ENCODE assay signal across 8 cellular contexts in the genomic region with DNA sequence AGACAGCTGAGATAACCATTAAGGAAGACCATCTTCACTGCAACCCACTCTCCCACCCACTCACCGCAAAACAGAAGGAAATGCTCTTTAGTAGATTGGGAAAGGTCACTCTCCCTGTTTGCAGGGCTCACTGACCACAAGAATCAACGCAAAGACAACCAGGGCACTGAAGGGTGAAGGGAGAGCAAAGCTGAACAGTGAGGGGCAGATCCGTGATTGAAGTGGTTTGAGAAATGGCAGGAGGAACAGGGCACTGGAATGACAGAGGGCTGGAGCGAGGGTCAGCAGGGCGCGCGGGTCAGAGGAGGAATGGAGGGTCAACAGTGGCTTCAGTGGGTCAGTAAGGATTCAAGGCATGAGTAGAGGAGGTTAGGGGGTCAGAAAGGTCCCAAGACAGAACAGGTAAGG. TPM values are rescaled to one million over a fixed set of nuclear protein-coding genes. Genes with fewer than 3 reads are reported as not detected.
DNase-seq lines count a peak whose midpoint lies in the region; ATAC-seq and TF ChIP-seq lines count a peak whose summit lies in the region.

No MANE protein-coding gene starts in this region.

- TF ChIP-seq POLR2A in suprapubic skin (IDR thresholded peaks at IDR 0.05), result no peak

- no peak for TF ChIP-seq CTCF in suprapubic skin (IDR thresholded peaks at IDR 0.05)

- H3K4me1 ChIP-seq in suprapubic skin, result peaks cover 59% of the 10 kb centered on the region

- peak; percentile 4 for ATAC-seq in GM18907 (IDR thresholded peaks at IDR 0.05; ENCODE audit: unreplicated experiment)
- peak; percentile 3 for ATAC-seq in HG03442 (IDR thresholded peaks at IDR 0.05; ENCODE audit: unreplicated experiment)
- peak; percentile 6 for ATAC-seq in left colon

- 0% methylated on average over 7 of the region's 7 CpGs for WGBS in suprapubic skin

- H3K27me3 ChIP-seq in suprapubic skin, result no peaks in the 10 kb centered on the region

- H3K27ac ChIP-seq in angular gyrus (ENCODE audit: low read depth, low read length) (peak overlapping the region; percentile 94), suprapubic skin (peak overlapping the region; percentile 92)

- DNase-seq in left colon, result no peak
- DNase-seq in suprapubic skin (ENCODE audit: low spot score in 2 of 2), result no peak
- no peak for DNase-seq in GM03348 (ENCODE audit: low spot score)
- no peak for DNase-seq in HPDE6-E6E7 (ENCODE audit: extremely low spot score)
- DNase-seq in COR-L47 (lab: John Stamatoyannopoulos, UW), result no peak

- peak overlapping the region; percentile 95 for H3K4me3 ChIP-seq in suprapubic skin

- intact Hi-C loops in left colon (cut with DNase I, micrococcal nuclease), result no loop called here

- no peak for TF ChIP-seq EP300 in suprapubic skin (IDR thresholded peaks at IDR 0.05)

- H3K9me3 ChIP-seq in suprapubic skin, result no peaks in the 10 kb centered on the region

- H3K36me3 ChIP-seq in suprapubic skin, result no peaks in the 10 kb centered on the region

RNA-seq across cellular contexts. Expression of a gene that starts 0.5 kb away (rescaled TPM):
- total RNA-seq in left colon, result 10 to 100 TPM; 21.2 TPM
- total RNA-seq in suprapubic skin, result 10 to 100 TPM; 14.1 to 38.2 (median 24.7) TPM

RNA-seq across cellular contexts. Expression of a gene that starts 11.6 kb away (rescaled TPM):
- total RNA-seq in left colon, result 10 to 100 TPM; 23.8 to 24.3 TPM
- total RNA-seq in suprapubic skin, result 10 to 100 TPM in 3 of 4 donors, 1 to 10 TPM in 1; 9.4 to 16.6 (median 11.5) TPM
